In the genomic region with DNA sequence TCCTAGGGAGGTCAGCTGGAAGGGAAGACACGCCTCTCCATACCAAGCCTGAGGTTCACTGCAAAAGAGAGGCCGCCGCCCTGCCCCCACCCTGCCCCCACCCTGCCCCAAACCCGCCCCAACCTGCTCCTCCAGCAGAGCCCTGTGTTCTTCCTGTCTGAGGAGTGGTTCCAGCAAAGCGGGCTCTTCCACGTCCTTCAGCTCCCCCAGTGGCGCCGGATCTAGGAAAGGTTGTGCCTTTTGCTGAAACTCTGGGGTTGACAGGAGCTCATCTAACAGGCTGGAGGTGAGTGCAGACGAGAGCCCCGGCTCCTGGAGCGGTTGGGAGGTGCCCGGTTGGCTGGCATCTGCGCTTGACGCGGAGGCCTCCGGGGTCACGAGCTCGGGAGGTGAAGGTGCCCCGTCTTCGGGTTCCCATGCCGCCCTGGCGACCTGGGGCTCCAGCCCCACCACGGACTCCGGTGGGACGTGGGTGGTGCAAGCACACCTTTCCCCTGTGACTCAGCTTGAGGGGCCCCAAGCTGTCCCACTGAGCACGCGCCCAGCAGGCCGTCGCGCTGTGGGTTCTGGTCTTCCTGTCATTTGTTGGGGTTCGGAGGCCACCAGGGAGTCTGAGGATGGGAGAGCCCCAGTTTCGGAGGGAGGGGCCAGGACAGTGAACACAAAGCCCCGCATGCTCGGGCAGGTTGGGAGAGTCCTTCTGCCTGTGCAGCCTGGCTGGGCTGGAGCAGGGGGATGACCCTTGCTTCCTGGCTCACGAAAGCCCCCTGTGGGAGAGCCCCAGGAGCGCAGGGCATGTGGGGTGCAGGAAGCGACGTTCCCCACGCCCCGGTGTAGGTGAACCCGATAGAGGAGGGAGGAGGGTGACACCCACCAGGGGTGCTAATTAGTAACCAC, we compare ENCODE assay signal across 9 cellular contexts.
DNase-seq lines count a peak whose midpoint lies in the region; TF ChIP-seq lines count a peak whose summit lies in the region.
"Had no signal": no experiment of that assay in that cellular context is flagged by ENCODE, and none has a peak within 500 bp of the region (broad histone marks: within the 10 kb centered on the region; RNA-seq: fewer than 3 reads in every experiment).

No MANE protein-coding gene starts in this region.

- no peak overlapping the region for H3K56ac ChIP-seq in H9 (ENCODE audit: insufficient read length, low read depth, low read length)

- POLR2A ChIA-PET in PC-9 (lab: Charles Lee; ENCODE audit: unreplicated experiment), result interaction anchor here (0.6 kb wide), 1 partner anchor 1014 kb away, joined by 5 read pairs; no protein-coding TSS in a partner anchor

- H3K79me2 ChIP-seq in H9 (ENCODE audit: insufficient read depth, low read length) (no peaks in the 10 kb centered on the region), PC-9 (ENCODE audit: low read depth) (no peaks in the 10 kb centered on the region)

- no peak overlapping the region for H2AK5ac ChIP-seq in H9 (ENCODE audit: insufficient read length, low read length)

- H2BK5ac ChIP-seq in H9 (ENCODE audit: insufficient read length, low read length), result no peak overlapping the region

- H3K9me3 Mint-ChIP-seq in H9, result peaks cover 64 to 67% of the 10 kb centered on the region in 2 experiments

- H3K9me3 ChIP-seq in H9 (ENCODE audit: control insufficient read depth, low read depth, low read length), result peaks cover 28% of the 10 kb centered on the region
- no peaks in the 10 kb centered on the region for H3K9me3 ChIP-seq in PC-9 (ENCODE audit: insufficient read depth, low read depth)
- H3K9me3 ChIP-seq in adrenal gland (replicated peaks in 1 of 3), result no peaks in the 10 kb centered on the region

- no peak overlapping the region for H3K9ac ChIP-seq in H9 (ENCODE audit: extremely low read depth, insufficient read length, low read length)

- peaks cover 9% of the 10 kb centered on the region for H3K23me2 ChIP-seq in H9 (ENCODE audit: insufficient read length, low read depth, low read length, poor library complexity, severe bottlenecking)

- peaks cover 15 to 25% (median 17%) of the 10 kb centered on the region in 3 experiments; a peak in 6 of 7 replicates for H3K36me3 Mint-ChIP-seq in H9 (ENCODE audit: insufficient read depth in 1 of 3, low read depth in 3 of 3)

- H3K4me2 ChIP-seq in H9 (ENCODE audit: insufficient read depth, insufficient read length, low read length) (no peak overlapping the region), PC-9 (no peak overlapping the region)

- TF ChIP-seq CTCF in H9 (conservative IDR thresholded peaks at IDR 0.05), result no peak
- TF ChIP-seq CTCF in PC-9 (conservative IDR thresholded peaks at IDR 0.05), result no peak
- no peak for TF ChIP-seq CTCF in adrenal gland (IDR thresholded peaks at IDR 0.05)

- H2BK20ac ChIP-seq in H9 (ENCODE audit: low read depth, low read length, poor library complexity, severe bottlenecking), result no peak overlapping the region

- H3T11ph ChIP-seq in H9 (ENCODE audit: low read length), result no peak overlapping the region

- H3K4me1 ChIP-seq in H9 (ENCODE audit: insufficient read depth, low read length), result no peaks in the 10 kb centered on the region
- no peaks in the 10 kb centered on the region for H3K4me1 ChIP-seq in PC-9 (replicated peaks; ENCODE audit: insufficient read depth)
- H3K4me1 ChIP-seq in adrenal gland (replicated peaks in 1 of 2), result no peaks in the 10 kb centered on the region

- H3K36me3 ChIP-seq in PC-9 (ENCODE audit: low read depth) (no peaks in the 10 kb centered on the region), adrenal gland (replicated peaks in 1 of 2) (no peaks in the 10 kb centered on the region)

- no peak overlapping the region for H2BK120ac ChIP-seq in H9 (ENCODE audit: low read depth, low read length, poor library complexity, severe bottlenecking)

- peaks cover 17% of the 10 kb centered on the region; the same call in 1 of the 2 replicates for H3K27me3 ChIP-seq in H9 (ENCODE audit: insufficient read depth, low read length)
- no peaks in the 10 kb centered on the region for H3K27me3 ChIP-seq in PC-9 (ENCODE audit: insufficient read depth, low read depth)
- H3K27me3 ChIP-seq in adrenal gland, result no peaks in the 10 kb centered on the region

- H4K20me1 ChIP-seq in H9 (ENCODE audit: control insufficient read depth, insufficient read depth, insufficient read length), result peaks cover 3% of the 10 kb centered on the region
- no peaks in the 10 kb centered on the region for H4K20me1 ChIP-seq in PC-9 (ENCODE audit: insufficient read depth)

- DNase-seq in ELR (ENCODE audit: low read depth) (peak; percentile 20), H9 (peak; percentile 83), PC-9 (peak; percentile 44 to 61), adrenal gland (peak; percentile 19 to 81 (median 43)), iPS-NIHi7 (ENCODE audit: extremely low spot score) (peak; percentile 29), C1 segment of cervical spinal cord (lab: John Stamatoyannopoulos, UW) (no peak), NCI-H2081 treated with DMSO at 0.1 percent for 48 hours (lab: John Stamatoyannopoulos, UW) (no peak)
- peak; percentile 22 to 30 for DNase-seq in stimulated activated CD4-positive, alpha-beta T cell treated with anti-CD3 and anti-CD28 coated beads, Interleukin-15, amount 100 ng/mL, for 1 hour (ENCODE audit: low read depth in 1 of 2, low spot score in 1 of 2)

- H3K79me1 ChIP-seq in H9 (ENCODE audit: insufficient read depth, low read depth, low read length, poor library complexity, severe bottlenecking), result no peaks in the 10 kb centered on the region

- no peak overlapping the region for H2BK12ac ChIP-seq in H9 (ENCODE audit: insufficient read length, low read depth, low read length)

- peaks cover 10 to 13% of the 10 kb centered on the region in 2 experiments for H3K4me1 Mint-ChIP-seq in H9

- H4K91ac ChIP-seq in H9 (ENCODE audit: insufficient read length, low read depth, low read length), result no peak overlapping the region

- H3K4me3 Mint-ChIP-seq in H9, result peak overlapping the region; percentile 57 to 84

- H4K5ac ChIP-seq in H9 (ENCODE audit: insufficient read length, low read depth, low read length), result no peak overlapping the region

- BruUV-seq in PC-9 (replicated peaks; lab: Mats Ljungman, UMichigan), result no TSS peak

- H3K4me3 ChIP-seq in PC-9 (no peak overlapping the region), adrenal gland (no peak overlapping the region)
- H3K4me3 ChIP-seq: SK-N-MC had no signal

- no peak overlapping the region for H3K4ac ChIP-seq in H9 (ENCODE audit: low read depth, low read length)

- H3K18ac ChIP-seq in H9 (ENCODE audit: insufficient read length, low read depth, low read length), result no peak overlapping the region

- H3K23ac ChIP-seq in H9 (ENCODE audit: insufficient read length, low read depth, low read length), result no peak overlapping the region

- intact Hi-C loops in PC-9 (cut with micrococcal nuclease; ENCODE audit: unreplicated experiment), result no loop called here
- intact Hi-C loops in adrenal gland (cut with DNase I), result no loop called here

- H3K27me3 Mint-ChIP-seq in H9 (ENCODE audit: low read depth), result peaks cover 59% of the 10 kb centered on the region

- no peak overlapping the region for H2BK15ac ChIP-seq in H9 (ENCODE audit: low read depth, low read length)

- no peaks in the 10 kb centered on the region for H3K9me2 ChIP-seq in PC-9 (ENCODE audit: insufficient read depth)

- CTCF ChIA-PET in PC-9 (lab: Charles Lee), result no interaction called here

- no CpG with 5 or more reads among the region's 41 CpGs for WGBS in H9 (ENCODE audit: extremely low coverage, insufficient read length, low lambda C conversion rate)
- WGBS in adrenal gland, 4 donors, result 25 to 33% (median 30%) methylated on average over 38 to 41 of the region's 41 CpGs

- H3F3A ChIP-seq in PC-9 (ENCODE audit: insufficient read depth, low read depth), result no peaks in the 10 kb centered on the region

- H3K27ac Mint-ChIP-seq in H9, result no peak overlapping the region

- TF ChIP-seq POLR2A in adrenal gland (IDR thresholded peaks at IDR 0.05), result no peak

- H3K14ac ChIP-seq in H9 (ENCODE audit: insufficient read depth, low read length), result no peak overlapping the region; the same call in 1 of the 2 replicates

- H2AFZ ChIP-seq in H9 (ENCODE audit: low read length), result no peak overlapping the region
- H2AFZ ChIP-seq in PC-9, result no peak overlapping the region

- H3K27ac ChIP-seq in H9 (ENCODE audit: insufficient read length, low read depth, low read length), result no peak overlapping the region
- H3K27ac ChIP-seq in PC-9, result no peak overlapping the region
- no peak overlapping the region for H3K27ac ChIP-seq in adrenal gland
- H3K27ac ChIP-seq: SK-N-MC had no signal

- H4K8ac ChIP-seq in H9 (replicated peaks; ENCODE audit: insufficient read length, low read depth, low read length), result no peak overlapping the region

Comparison
In these comparisons a context has a peak if more than half of its experiments do, and no peak if none do; other contexts are left out.
1. DNase-seq: peak in ELR (single experiment), H9 (single experiment), PC-9 (2 of 2), adrenal gland (7 of 7), iPS-NIHi7 (single experiment) and stimulated activated CD4-positive, alpha-beta T cell treated with anti-CD3 and anti-CD28 coated beads, Interleukin-15, amount 100 ng/mL, for 1 hour (2 of 2); none in C1 segment of cervical spinal cord (0 of 14) and NCI-H2081 treated with DMSO at 0.1 percent for 48 hours (single experiment).